ENCODE assay signal across 24 cellular contexts in the genomic region with DNA sequence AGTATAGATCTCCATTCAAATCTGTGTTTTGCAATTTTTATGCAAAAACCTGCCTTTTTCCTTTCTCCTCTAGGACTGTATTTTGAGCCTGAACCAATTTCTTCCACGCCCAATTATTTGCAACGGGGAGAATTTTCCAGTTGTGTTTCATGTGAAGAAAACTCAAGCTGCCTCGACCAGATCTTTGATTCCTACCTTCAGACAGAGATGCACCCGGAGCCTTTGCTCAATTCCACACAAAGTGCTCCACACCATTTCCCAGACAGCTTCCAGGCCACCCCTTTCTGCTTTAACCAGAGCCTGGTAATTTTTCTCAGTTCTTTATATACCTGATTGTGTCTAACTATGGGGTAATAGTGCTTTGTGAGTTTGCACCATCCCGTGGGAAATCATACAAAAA. TPM values are rescaled to one million over a fixed set of nuclear protein-coding genes. Genes with fewer than 3 reads are reported as not detected.
"Had no signal": no experiment of that assay in that cellular context is flagged by ENCODE, and none has a peak within 500 bp of the region (broad histone marks: within the 10 kb centered on the region; RNA-seq: fewer than 3 reads in every experiment).

No MANE protein-coding gene starts in this region.

- ATAC-seq: HepG2, Panc1, PC-3, SK-N-SH treated with all-trans-retinoic acid at 6 μM for 48 hours had no signal

- H3K27ac ChIP-seq: RWPE1 had no signal

- DNase-seq: IMR-90, KG1, NCI-H1048, NCI-H1105, NCI-H1417, NCI-H146, NCI-H1694 treated with DMSO at 0.1 percent for 48 hours, NCI-H1930, NCI-H2081, NCI-H2107, NCI-H2227 treated with DMSO at 0.1 percent for 48 hours, NCI-H524, NCI-H526 treated with DMSO at 0.1 percent for 48 hours, NCI-H748 treated with DMSO at 0.1 percent for 48 hours, PC-3, SHP77, T-helper 1 cell had no signal

RNA-seq across cellular contexts. Expression of a gene that starts 8.0 kb away (rescaled TPM):
- total RNA-seq: HT1080, IMR-90, MCF 10A, PC-3, SK-MEL-5 had no signal
